ENCODE assay signal across 31 cellular contexts in genomic region chr6:167237438-167237837, GRCh38. TPM values are rescaled to one million over a fixed set of nuclear protein-coding genes. Genes with fewer than 3 reads are reported as not detected.
"Had no signal": no experiment of that assay in that cellular context is flagged by ENCODE, and none has a peak within 500 bp of the region (broad histone marks: within the 10 kb centered on the region; RNA-seq: fewer than 3 reads in every experiment).

No MANE protein-coding gene starts in this region.

- H3K4me1 Mint-ChIP-seq: activated CD4-positive, alpha-beta T cell treated with anti-CD3 and anti-CD28 coated beads, Interleukin-2, amount 10 ng/mL, durations not matched to agents 24 days and 14 days; activated CD8-positive, alpha-beta memory T cell treated with anti-CD3 and anti-CD28 coated beads, Interleukin-2, amount 10 ng/mL, durations not matched to agents 7 days and 5 days; natural killer cell; stimulated activated effector memory CD8-positive, alpha-beta T cell treated with anti-CD3 and anti-CD28 coated beads, Interleukin-12 subunit alpha, Interleukin-12 subunit beta, amount 100 ng/mL, for 72 hours; stimulated activated naive CD8-positive, alpha-beta T cell treated with anti-CD3 and anti-CD28 coated beads, Interleukin-15, amount 100 ng/mL, for 72 hours had no signal

- H3K36me3 ChIP-seq: left lung, tibial artery had no signal

- H3K4me3 ChIP-seq: body of pancreas, left lung, tibial artery had no signal

- H3K9me3 ChIP-seq: body of pancreas, left lung, tibial artery had no signal

- H3K27me3 ChIP-seq: body of pancreas had no signal

- ATAC-seq: activated CD4-positive, CD25-positive, alpha-beta regulatory T cell treated with anti-CD3 and anti-CD28 coated beads, Interleukin-2, amount 50 U/mL, for 24 hours; activated CD8-positive, alpha-beta memory T cell treated with anti-CD3 and anti-CD28 coated beads, Interleukin-2, amount 10 ng/mL, durations not matched to agents 7 days and 5 days; activated CD8-positive, alpha-beta T cell treated with anti-CD3 and anti-CD28 coated beads for 36 hours; body of pancreas; left lung; natural killer cell; sciatic nerve; stimulated activated effector memory CD8-positive, alpha-beta T cell treated with anti-CD3 and anti-CD28 coated beads, Interleukin-12 subunit alpha, Interleukin-12 subunit beta, amount 100 ng/mL, for 72 hours; stimulated activated naive CD8-positive, alpha-beta T cell treated with anti-CD3 and anti-CD28 coated beads, Interleukin-15, amount 100 ng/mL, for 72 hours; T-helper 17 cell had no signal

- DNase-seq: activated CD4-positive, alpha-beta T cell treated with anti-CD3 and anti-CD28 coated beads, Interleukin-2, amount 10 ng/mL, durations not matched to agents 24 days and 14 days; activated CD8-positive, alpha-beta memory T cell treated with anti-CD3 and anti-CD28 coated beads, Interleukin-2, amount 10 ng/mL, durations not matched to agents 7 days and 5 days; activated CD8-positive, alpha-beta T cell treated with anti-CD3 and anti-CD28 coated beads for 36 hours; activated effector memory CD4-positive, alpha-beta T cell treated with anti-CD3 and anti-CD28 coated beads, Interleukin-2, amount 50 U/mL, for 16 hours; activated naive CD4-positive, alpha-beta T cell treated with anti-CD3 and anti-CD28 coated beads, Interleukin-2, amount 50 U/mL, for 16 hours; activated T-cell treated with anti-CD3 and anti-CD28 coated beads for 4 hours; anterior cingulate cortex; body of pancreas; effector CD4-positive, alpha-beta T cell; erythroblast; foreskin fibroblast; hippocampal formation; kidney glomerular epithelial cell; left lung; midbrain; natural killer cell; small intestine; stimulated activated CD4-positive, alpha-beta T cell treated with anti-CD3 and anti-CD28 coated beads, Interleukin-2, amount 100 ng/mL, for 24 hours; stimulated activated naive CD8-positive, alpha-beta T cell treated with anti-CD3 and anti-CD28 coated beads, Interleukin-15, amount 100 ng/mL, for 72 hours; T-helper 17 cell; tibial artery had no signal

- H3K4me1 ChIP-seq: body of pancreas, left lung, tibial artery had no signal

- H3K27ac Mint-ChIP-seq: activated CD4-positive, alpha-beta T cell treated with anti-CD3 and anti-CD28 coated beads, Interleukin-2, amount 10 ng/mL, durations not matched to agents 24 days and 14 days; activated CD8-positive, alpha-beta memory T cell treated with anti-CD3 and anti-CD28 coated beads, Interleukin-2, amount 10 ng/mL, durations not matched to agents 7 days and 5 days; activated CD8-positive, alpha-beta T cell treated with anti-CD3 and anti-CD28 coated beads for 36 hours; dendritic cell treated with granulocyte-macrophage colony-stimulating factor and Interleukin-4, amounts not matched to agents 40 ng/mL and 50 ng/mL, for 4 days; natural killer cell; stimulated activated effector memory CD8-positive, alpha-beta T cell treated with anti-CD3 and anti-CD28 coated beads, Interleukin-12 subunit alpha, Interleukin-12 subunit beta, amount 100 ng/mL, for 72 hours; T-helper 17 cell had no signal

- H3K4me3 Mint-ChIP-seq: activated CD4-positive, alpha-beta T cell treated with anti-CD3 and anti-CD28 coated beads, Interleukin-2, amount 10 ng/mL, durations not matched to agents 24 days and 14 days; activated CD8-positive, alpha-beta memory T cell treated with anti-CD3 and anti-CD28 coated beads, Interleukin-2, amount 10 ng/mL, durations not matched to agents 7 days and 5 days; activated CD8-positive, alpha-beta T cell treated with anti-CD3 and anti-CD28 coated beads for 36 hours; dendritic cell treated with granulocyte-macrophage colony-stimulating factor and Interleukin-4, amounts not matched to agents 40 ng/mL and 50 ng/mL, for 4 days; natural killer cell; stimulated activated effector memory CD8-positive, alpha-beta T cell treated with anti-CD3 and anti-CD28 coated beads, Interleukin-12 subunit alpha, Interleukin-12 subunit beta, amount 100 ng/mL, for 72 hours; stimulated activated naive CD8-positive, alpha-beta T cell treated with anti-CD3 and anti-CD28 coated beads, Interleukin-15, amount 100 ng/mL, for 72 hours; T-helper 17 cell had no signal

- H3K9me3 Mint-ChIP-seq: activated CD4-positive, alpha-beta T cell treated with anti-CD3 and anti-CD28 coated beads, Interleukin-2, amount 10 ng/mL, durations not matched to agents 24 days and 14 days; activated CD8-positive, alpha-beta T cell treated with anti-CD3 and anti-CD28 coated beads for 36 hours; dendritic cell treated with granulocyte-macrophage colony-stimulating factor and Interleukin-4, amounts not matched to agents 40 ng/mL and 50 ng/mL, for 4 days; natural killer cell; stimulated activated effector memory CD8-positive, alpha-beta T cell treated with anti-CD3 and anti-CD28 coated beads, Interleukin-12 subunit alpha, Interleukin-12 subunit beta, amount 100 ng/mL, for 72 hours; stimulated activated naive CD8-positive, alpha-beta T cell treated with anti-CD3 and anti-CD28 coated beads, Interleukin-15, amount 100 ng/mL, for 72 hours had no signal

- H3K27ac ChIP-seq: body of pancreas, left lung, tibial artery had no signal

- FAIRE-seq: endometrium, small intestine, urothelium cell line had no signal

- H3K36me3 Mint-ChIP-seq: activated CD8-positive, alpha-beta memory T cell treated with anti-CD3 and anti-CD28 coated beads, Interleukin-2, amount 10 ng/mL, durations not matched to agents 7 days and 5 days; natural killer cell; stimulated activated effector memory CD8-positive, alpha-beta T cell treated with anti-CD3 and anti-CD28 coated beads, Interleukin-12 subunit alpha, Interleukin-12 subunit beta, amount 100 ng/mL, for 72 hours had no signal

RNA-seq across cellular contexts. Expression of gene UNC93A, which starts 53.7 kb away (rescaled TPM):
- total RNA-seq: activated CD4-positive, alpha-beta T cell treated with anti-CD3 and anti-CD28 coated beads, Interleukin-2, amount 10 ng/mL, durations not matched to agents 24 days and 14 days; activated CD8-positive, alpha-beta memory T cell treated with anti-CD3 and anti-CD28 coated beads, Interleukin-2, amount 10 ng/mL, durations not matched to agents 7 days and 5 days; activated CD8-positive, alpha-beta T cell treated with anti-CD3 and anti-CD28 coated beads for 36 hours; body of pancreas; cardiac septum; fibroblast of lung; glomerular endothelial cell; left lung; lung microvascular endothelial cell; natural killer cell; sciatic nerve; T-helper 17 cell had no signal
- polyA plus RNA-seq: fibroblast of lung had no signal
